10 cellular contexts compared by ENCODE assay signal in the genomic region with DNA sequence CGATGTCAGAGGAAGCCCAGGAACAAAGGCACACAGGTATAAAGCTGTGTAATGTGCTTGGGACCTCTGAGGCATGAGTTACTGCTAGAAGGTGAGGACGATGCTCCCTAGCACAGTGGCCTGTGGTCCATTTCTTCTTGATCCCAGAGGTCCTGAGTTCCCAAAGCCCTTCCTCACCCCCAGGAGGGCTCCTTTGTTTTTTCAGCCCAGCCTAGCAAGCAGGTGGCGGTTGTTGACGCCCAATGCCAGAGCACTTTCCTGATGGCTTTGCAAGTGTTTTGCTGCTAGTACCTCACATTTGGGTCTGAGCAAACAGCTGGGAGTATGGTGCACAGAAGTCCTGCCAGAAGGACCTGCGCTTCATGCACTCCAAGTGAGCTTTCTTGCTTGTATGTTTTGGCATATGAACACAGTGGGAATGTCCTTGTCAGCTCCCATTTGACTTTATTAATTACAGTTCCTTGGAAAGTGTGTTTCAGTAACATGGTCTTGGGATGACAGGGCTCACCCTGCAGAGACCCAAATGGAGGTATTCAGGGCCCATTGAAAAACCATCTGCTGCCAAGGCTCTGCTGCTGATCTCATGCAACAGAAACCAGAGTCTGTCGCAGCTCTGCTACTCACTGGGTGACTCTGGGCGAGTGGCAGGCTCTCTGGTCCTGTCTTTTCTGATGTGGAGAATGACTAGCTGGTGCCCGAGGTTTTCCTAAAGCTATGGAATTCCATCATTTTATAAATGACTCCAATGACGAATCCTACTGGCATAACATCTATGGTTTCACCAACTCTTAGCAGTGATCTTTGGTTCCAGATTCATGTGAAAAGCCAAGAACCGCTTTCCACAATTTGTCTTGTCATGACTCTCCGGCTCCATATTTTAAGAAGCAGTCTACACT.
A peak's percentile ranks its signal among the peaks of the same experiment; 100 is the strongest.
DNase-seq lines count a peak whose midpoint lies in the region; FAIRE-seq and TF ChIP-seq lines count a peak whose summit lies in the region.
"Had no signal": no experiment of that assay in that cellular context is flagged by ENCODE, and none has a peak within 500 bp of the region (broad histone marks: within the 10 kb centered on the region; RNA-seq: fewer than 3 reads in every experiment).

No MANE protein-coding gene starts in this region.

- H2AFZ ChIP-seq in astrocyte (ENCODE audit: low read depth, low read length): no peak overlapping the region
- H2AFZ ChIP-seq in osteoblast (ENCODE audit: low read length): no peak overlapping the region

- H3K27ac ChIP-seq in astrocyte (ENCODE audit: low read depth, low read length): peak overlapping the region; percentile 71
- H3K27ac ChIP-seq in osteoblast (ENCODE audit: low read depth, low read length): peak overlapping the region; percentile 54
- H3K27ac ChIP-seq: neutrophil had no signal

- H3K9me3 ChIP-seq in MG63: no peaks in the 10 kb centered on the region
- no peaks in the 10 kb centered on the region for H3K9me3 ChIP-seq in astrocyte (ENCODE audit: insufficient read depth, low read depth, low read length)
- H3K9me3 ChIP-seq in osteoblast (ENCODE audit: low read depth, low read length): no peaks in the 10 kb centered on the region
- H3K9me3 ChIP-seq: neutrophil, SJCRH30 had no signal

- no peaks in the 10 kb centered on the region for H3K9me3 Mint-ChIP-seq in astrocyte (ENCODE audit: unreplicated experiment)

- H3K4me3 Mint-ChIP-seq in astrocyte (ENCODE audit: unreplicated experiment): no peak overlapping the region

- H4K20me1 ChIP-seq in astrocyte (ENCODE audit: insufficient read depth, low read length): no peaks in the 10 kb centered on the region
- no peaks in the 10 kb centered on the region for H4K20me1 ChIP-seq in osteoblast (ENCODE audit: insufficient read depth, low read length)

- peaks cover 38% of the 10 kb centered on the region for H3K4me1 ChIP-seq in astrocyte (ENCODE audit: insufficient read depth, low read length)
- H3K4me1 ChIP-seq in osteoblast (ENCODE audit: insufficient read depth, low read length): peaks cover 43% of the 10 kb centered on the region

- FAIRE-seq in astrocyte (lab: Jason Lieb, UNC): no peak

- DNase-seq in COLO668 (lab: John Stamatoyannopoulos, UW; ENCODE audit: unreplicated experiment): peak; percentile 8
- peak; percentile 39 for DNase-seq in MG63
- DNase-seq in astrocyte (ENCODE audit: low read depth): peak; percentile 66
- DNase-seq in osteoblast (ENCODE audit: insufficient read length, low spot score, missing footprints): peak; percentile 66
- DNase-seq in activated effector memory CD4-positive, alpha-beta T cell treated with anti-CD3 and anti-CD28 coated beads, Interleukin-2, amount 50 U/mL, for 16 hours: no peak
- DNase-seq in T-helper 9 cell: no peak
- DNase-seq in globus pallidus (ENCODE audit: low spot score): no peak
- DNase-seq in COLO829 (ENCODE audit: low spot score): no peak

- peaks cover 41% of the 10 kb centered on the region for H3K4me1 Mint-ChIP-seq in astrocyte (ENCODE audit: low read depth, unreplicated experiment)

- H3K79me2 ChIP-seq in astrocyte (ENCODE audit: insufficient read depth, low read length): peaks cover 39% of the 10 kb centered on the region
- peaks cover 32% of the 10 kb centered on the region for H3K79me2 ChIP-seq in osteoblast (ENCODE audit: insufficient read depth, low read length)

- no peak for TF ChIP-seq CTCF in astrocyte (IDR thresholded peaks at IDR 0.05; ENCODE audit: insufficient read depth, low read depth, low read length)
- TF ChIP-seq CTCF in osteoblast (IDR thresholded peaks at IDR 0.05; ENCODE audit: extremely low read depth, low read depth, low read length): no peak

- H3K9ac ChIP-seq in astrocyte (ENCODE audit: low read length): peak overlapping the region; percentile 49

- H3K27me3 Mint-ChIP-seq in astrocyte (ENCODE audit: low read depth, unreplicated experiment): no peaks in the 10 kb centered on the region

- H3K27me3 ChIP-seq in MG63 (no peaks in the 10 kb centered on the region), astrocyte (ENCODE audit: insufficient read depth, low read length) (no peaks in the 10 kb centered on the region), osteoblast (ENCODE audit: insufficient read depth, low read length) (no peaks in the 10 kb centered on the region)
- H3K27me3 ChIP-seq: neutrophil, SJCRH30 had no signal

- H3K27ac Mint-ChIP-seq in astrocyte (ENCODE audit: unreplicated experiment): peak overlapping the region; percentile 85

- H3K36me3 Mint-ChIP-seq in astrocyte (ENCODE audit: low read depth, unreplicated experiment): peaks cover 3% of the 10 kb centered on the region

- no peak overlapping the region for H3K4me3 ChIP-seq in MG63
- no peak overlapping the region for H3K4me3 ChIP-seq in astrocyte (ENCODE audit: insufficient read depth, low read depth, low read length)
- no peak overlapping the region for H3K4me3 ChIP-seq in osteoblast (ENCODE audit: insufficient read depth, low read length)
- H3K4me3 ChIP-seq: SJCRH30 had no signal

- no peaks in the 10 kb centered on the region; the same call in 1 of the 2 replicates for H3K36me3 ChIP-seq in MG63
- H3K36me3 ChIP-seq in astrocyte (ENCODE audit: insufficient read depth, low read length): no peaks in the 10 kb centered on the region
- H3K36me3 ChIP-seq in osteoblast (ENCODE audit: insufficient read depth, low read length): no peaks in the 10 kb centered on the region
- H3K36me3 ChIP-seq: neutrophil, SJCRH30 had no signal

- peak overlapping the region; percentile 56 for H3K4me2 ChIP-seq in astrocyte (ENCODE audit: low read length)
- H3K4me2 ChIP-seq in osteoblast (ENCODE audit: insufficient read depth, low read length): peak overlapping the region; percentile 33

Comparison
In these comparisons a context has a peak if more than half of its experiments do, and no peak if none do; other contexts are left out.
1. DNase-seq: peak in COLO668 (single experiment), MG63 (single experiment), astrocyte (single experiment) and osteoblast (single experiment); none in activated effector memory CD4-positive, alpha-beta T cell treated with anti-CD3 and anti-CD28 coated beads, Interleukin-2, amount 50 U/mL, for 16 hours (single experiment), T-helper 9 cell (single experiment), globus pallidus (single experiment) and COLO829 (single experiment).